7 cellular contexts compared by ENCODE assay signal in the genomic region with DNA sequence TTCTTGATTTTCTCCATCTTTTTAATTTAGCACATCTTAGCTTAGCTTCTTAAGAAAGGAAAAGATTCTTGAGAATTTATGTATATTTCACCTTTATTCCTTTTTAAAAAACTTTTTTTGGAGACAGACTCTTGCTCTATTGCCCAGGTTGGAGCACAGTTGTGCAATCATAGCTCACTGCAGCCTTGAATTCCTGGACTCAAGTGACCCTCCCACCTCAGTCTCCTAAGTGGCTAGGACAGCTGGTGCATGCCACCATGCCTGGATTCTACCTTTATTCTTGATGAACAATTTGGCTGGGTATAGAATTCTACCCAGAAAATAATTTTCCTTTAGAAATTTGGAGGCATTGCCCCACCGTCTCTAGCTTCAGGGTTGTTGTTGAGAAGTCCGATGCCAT.
"Had no signal": no experiment of that assay in that cellular context is flagged by ENCODE, and none has a peak within 500 bp of the region (broad histone marks: within the 10 kb centered on the region; RNA-seq: fewer than 3 reads in every experiment).

No MANE protein-coding gene starts in this region.

- H3K9me3 Mint-ChIP-seq: IgD-negative memory B cell had no signal

- H3K27ac Mint-ChIP-seq: IgD-negative memory B cell had no signal

- ATAC-seq: K562 had no signal

- FAIRE-seq: HTR-8/SVneo, K562 had no signal

- H3K4me3 ChIP-seq: K562 had no signal

- H3K27ac ChIP-seq: HL-60, KMS-11 had no signal

- H3K4me3 Mint-ChIP-seq: IgD-negative memory B cell had no signal

- H3K9ac ChIP-seq: KMS-11 had no signal

- H3K4me2 ChIP-seq: KMS-11 had no signal

- H3K27me3 Mint-ChIP-seq: IgD-negative memory B cell had no signal

- DNase-seq: KBM-7, KG1 had no signal
